Comparison of ENCODE assay signal across 23 cellular contexts in genomic region chr17:30520882-30521281, GRCh38. TPM values are rescaled to one million over a fixed set of nuclear protein-coding genes. Genes with fewer than 3 reads are reported as not detected.
DNase-seq lines count a peak whose midpoint lies in the region; ATAC-seq and TF ChIP-seq lines count a peak whose summit lies in the region.
"Had no signal": no experiment of that assay in that cellular context is flagged by ENCODE, and none has a peak within 500 bp of the region (broad histone marks: within the 10 kb centered on the region; RNA-seq: fewer than 3 reads in every experiment).

No MANE protein-coding gene starts in this region.

- no peak overlapping the region for H3K4me3 Mint-ChIP-seq in activated naive CD4-positive, alpha-beta T cell treated with anti-CD3 and anti-CD28 coated beads for 36 hours
- no peak overlapping the region for H3K4me3 Mint-ChIP-seq in activated naive CD8-positive, alpha-beta T cell treated with anti-CD3 and anti-CD28 coated beads for 36 hours
- H3K4me3 Mint-ChIP-seq: activated T-cell treated with anti-CD3 and anti-CD28 coated beads, Interleukin-2, amount 50 U/mL, for 4 hours; CD14-positive monocyte; endodermal cell; naive thymus-derived CD8-positive, alpha-beta T cell had no signal

- H3K27ac Mint-ChIP-seq in activated naive CD4-positive, alpha-beta T cell treated with anti-CD3 and anti-CD28 coated beads for 36 hours, result peak overlapping the region; percentile 61
- peak overlapping the region; percentile 65 for H3K27ac Mint-ChIP-seq in activated naive CD8-positive, alpha-beta T cell treated with anti-CD3 and anti-CD28 coated beads for 36 hours
- H3K27ac Mint-ChIP-seq: CD14-positive monocyte, endodermal cell had no signal

- CTCF ChIA-PET in activated naive CD4-positive, alpha-beta T cell treated with anti-CD3 and anti-CD28 coated beads for 36 hours (lab: Charles Lee), result no interaction called here

- H3K27me3 ChIP-seq in foreskin keratinocyte (no peaks in the 10 kb centered on the region), tibial artery (no peaks in the 10 kb centered on the region), gastrocnemius medialis (no peaks in the 10 kb centered on the region)
- H3K27me3 ChIP-seq: hepatocyte, spleen had no signal

- H3K4me3 ChIP-seq in tibial artery (no peak overlapping the region), gastrocnemius medialis (no peak overlapping the region)
- H3K4me3 ChIP-seq: hepatocyte, spleen had no signal

- in situ Hi-C loops in gastrocnemius medialis (cut with MboI; ENCODE audit: low sequenced_read_pairs in 4 of 4), result no loop called here

- no peaks in the 10 kb centered on the region for H3K27me3 Mint-ChIP-seq in activated naive CD4-positive, alpha-beta T cell treated with anti-CD3 and anti-CD28 coated beads for 36 hours (ENCODE audit: low read depth)
- H3K27me3 Mint-ChIP-seq in activated naive CD8-positive, alpha-beta T cell treated with anti-CD3 and anti-CD28 coated beads for 36 hours, result no peaks in the 10 kb centered on the region
- H3K27me3 Mint-ChIP-seq: naive thymus-derived CD8-positive, alpha-beta T cell had no signal

- intact Hi-C loops in activated naive CD4-positive, alpha-beta T cell treated with anti-CD3 and anti-CD28 coated beads for 36 hours (cut with micrococcal nuclease), result no loop called here
- intact Hi-C loops in tibial artery (cut with DNase I; ENCODE audit: low total_unique reads), result no loop called here
- intact Hi-C loops in gastrocnemius medialis (cut with DNase I; ENCODE audit: low total_unique reads), result no loop called here

- H3K4me1 ChIP-seq in foreskin keratinocyte, result peaks cover 17% of the 10 kb centered on the region
- peaks cover 0 to 31% (median 16%) of the 10 kb centered on the region in 4 donors for H3K4me1 ChIP-seq in tibial artery
- peaks cover 6 to 8% of the 10 kb centered on the region in 2 donors for H3K4me1 ChIP-seq in gastrocnemius medialis
- H3K4me1 ChIP-seq: parathyroid adenoma had no signal

- no peak for DNase-seq in activated naive CD4-positive, alpha-beta T cell treated with anti-CD3 and anti-CD28 coated beads for 36 hours
- no peak for DNase-seq in activated naive CD4-positive, alpha-beta T cell treated with anti-CD3 and anti-CD28 coated beads, Interleukin-2, amount 50 U/mL, for 16 hours
- no peak for DNase-seq in activated naive CD8-positive, alpha-beta T cell treated with anti-CD3 and anti-CD28 coated beads for 36 hours
- DNase-seq in foreskin keratinocyte (no peak), tibial artery (no peak), gastrocnemius medialis (no peak)
- DNase-seq: ACHN; activated CD4-positive, alpha-beta T cell treated with anti-CD3 and anti-CD28 coated beads, Interleukin-2, amount 50 U/mL, for 4 hours; activated T-cell treated with anti-CD3 and anti-CD28 coated beads, Interleukin-2, amount 50 U/mL, for 4 hours; DMS 273 treated with DMSO at 0.1 percent for 48 hours; endodermal cell; GDM1; naive thymus-derived CD8-positive, alpha-beta T cell; NCI-H1417 treated with DMSO at 0.1 percent for 48 hours; NCI-H2171; NCI-H69; spleen had no signal

- H3K36me3 Mint-ChIP-seq in activated naive CD4-positive, alpha-beta T cell treated with anti-CD3 and anti-CD28 coated beads for 36 hours (ENCODE audit: low read depth), result peaks cover 32% of the 10 kb centered on the region
- H3K36me3 Mint-ChIP-seq in activated naive CD8-positive, alpha-beta T cell treated with anti-CD3 and anti-CD28 coated beads for 36 hours, result peaks cover 26% of the 10 kb centered on the region

- peak overlapping the region; percentile 40 for H3K27ac ChIP-seq in foreskin keratinocyte
- peak overlapping the region; percentile 22 to 54 for H3K27ac ChIP-seq in tibial artery
- H3K27ac ChIP-seq in gastrocnemius medialis, result no peak overlapping the region
- H3K27ac ChIP-seq: parathyroid adenoma, VCaP had no signal

- TF ChIP-seq CTCF in foreskin keratinocyte (conservative IDR thresholded peaks at IDR 0.05) (no peak), tibial artery (IDR thresholded peaks at IDR 0.05) (no peak), gastrocnemius medialis (IDR thresholded peaks at IDR 0.05 in 4 of 5, conservative IDR thresholded peaks at IDR 0.05 in 1 of 5) (no peak)

- H3K9me3 Mint-ChIP-seq in activated naive CD4-positive, alpha-beta T cell treated with anti-CD3 and anti-CD28 coated beads for 36 hours, result no peaks in the 10 kb centered on the region
- peaks cover 2% of the 10 kb centered on the region for H3K9me3 Mint-ChIP-seq in activated naive CD8-positive, alpha-beta T cell treated with anti-CD3 and anti-CD28 coated beads for 36 hours
- H3K9me3 Mint-ChIP-seq: activated T-cell treated with anti-CD3 and anti-CD28 coated beads, Interleukin-2, amount 50 U/mL, for 4 hours had no signal

- ATAC-seq in foreskin keratinocyte, result no peak
- ATAC-seq in GM19463 (IDR thresholded peaks at IDR 0.05; ENCODE audit: unreplicated experiment), result no peak
- ATAC-seq in gastrocnemius medialis, result no peak
- ATAC-seq in HG02610 (IDR thresholded peaks at IDR 0.05; ENCODE audit: unreplicated experiment), result no peak
- ATAC-seq: activated T-cell treated with anti-CD3 and anti-CD28 coated beads, Interleukin-2, amount 50 U/mL, for 4 hours; naive thymus-derived CD8-positive, alpha-beta T cell had no signal

- TF ChIP-seq POLR2A in gastrocnemius medialis (IDR thresholded peaks at IDR 0.05), result no peak

- H3K36me3 ChIP-seq in tibial artery (peaks cover 3 to 34% (median 27%) of the 10 kb centered on the region in 3 donors), gastrocnemius medialis (peaks cover 0 to 33% of the 10 kb centered on the region in 2 donors)

- peaks cover 32% of the 10 kb centered on the region for H3K4me1 Mint-ChIP-seq in activated naive CD4-positive, alpha-beta T cell treated with anti-CD3 and anti-CD28 coated beads for 36 hours (ENCODE audit: low read depth)
- peaks cover 5% of the 10 kb centered on the region for H3K4me1 Mint-ChIP-seq in activated naive CD8-positive, alpha-beta T cell treated with anti-CD3 and anti-CD28 coated beads for 36 hours
- H3K4me1 Mint-ChIP-seq: endodermal cell had no signal

- H3K9me3 ChIP-seq in tibial artery (no peaks in the 10 kb centered on the region), gastrocnemius medialis (no peaks in the 10 kb centered on the region)
- H3K9me3 ChIP-seq: spleen had no signal

RNA-seq across cellular contexts. Expression of gene GOSR1, which starts 43.7 kb away (rescaled TPM):
- 10 to 100 TPM; 33.9 to 37.3 TPM for total RNA-seq in activated naive CD4-positive, alpha-beta T cell treated with anti-CD3 and anti-CD28 coated beads for 36 hours
- total RNA-seq in activated naive CD8-positive, alpha-beta T cell treated with anti-CD3 and anti-CD28 coated beads for 36 hours, result 10 to 100 TPM; 44.9 to 47.0 TPM
- total RNA-seq in foreskin keratinocyte, result 33.6 TPM in 2 replicates
- polyA plus RNA-seq in foreskin keratinocyte, result 14.9 and 15.6 TPM in 2 replicates
- total RNA-seq in gastrocnemius medialis, result 10 to 100 TPM; 22.7 to 29.1 (median 25.8) TPM

Comparison
In these comparisons a context has a peak if more than half of its experiments do, and no peak if none do; other contexts are left out.
1. H3K27ac ChIP-seq: peak in foreskin keratinocyte (single experiment) and tibial artery (2 of 2); none in gastrocnemius medialis (0 of 4).